Comparison of ENCODE assay signal across 1 cellular context in genomic region chr9:95512751-95513120, GRCh38.
TF ChIP-seq lines count a peak whose summit lies in the region.

No MANE protein-coding gene starts in this region.

TF ChIP-seq in HEK293, 187 proteins besides CTCF, POLR2A, EP300 and RAD21 (continued from another document):
- no peak for TF ChIP-seq MZF1 (tag by site-specific recombination; IDR thresholded peaks at IDR 0.05; ENCODE audit: borderline replicate concordance)
- TF ChIP-seq ZNF335 (tag by site-specific recombination; conservative IDR thresholded peaks at IDR 0.05), result 0 out of 2 replicates have a peak, but pooled peaks have one; percentile 5
- no peak for TF ChIP-seq ZNF830 (tag by site-specific recombination; IDR thresholded peaks at IDR 0.05; ENCODE audit: low read depth)
TF ChIP-seq in HEK293: peak in this region for 3.
